29 cellular contexts compared by ENCODE assay signal in the genomic region with DNA sequence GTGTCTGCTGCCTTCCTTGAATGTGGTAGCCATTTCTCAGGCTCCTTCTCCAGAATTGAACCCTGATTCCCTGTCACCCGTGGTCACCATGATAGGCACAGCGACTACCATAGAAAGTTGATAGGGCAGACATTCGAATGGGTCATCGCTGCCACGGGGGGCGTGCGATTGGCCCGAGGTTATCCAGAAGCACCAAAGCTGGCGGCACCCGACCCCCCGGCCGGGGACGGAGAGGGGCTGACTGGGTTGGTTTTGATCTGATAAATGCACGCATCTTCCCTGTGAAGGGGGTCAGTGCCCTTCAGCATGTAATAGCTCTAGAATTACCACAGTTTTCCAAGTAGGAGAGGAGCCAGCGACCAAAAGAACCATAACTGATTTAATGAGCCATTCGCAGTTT.
"Had no signal": no experiment of that assay in that cellular context is flagged by ENCODE, and none has a peak within 500 bp of the region (broad histone marks: within the 10 kb centered on the region; RNA-seq: fewer than 3 reads in every experiment).

No MANE protein-coding gene starts in this region.

- H3K9me3 ChIP-seq: left ventricle myocardium inferior, neutrophil, prostate gland, right atrium auricular region, testis, tibial artery had no signal

- H3K4me3 ChIP-seq: coronary artery, esophagus squamous epithelium, left ventricle myocardium inferior, lower lobe of right lung, prostate gland, right atrium auricular region, smooth muscle cell, tibial artery had no signal

- ATAC-seq: left colon; lower lobe of right lung; natural killer cell treated with Interleukin-12 subunit alpha and Interleukin-12 subunit beta and Interleukin-15 and Interleukin-18, amount 100 ng/mL, for 72 hours; sciatic nerve; stimulated activated effector memory CD8-positive, alpha-beta T cell treated with anti-CD3 and anti-CD28 coated beads, Interleukin-12 subunit alpha, Interleukin-12 subunit beta, amount 100 ng/mL, for 72 hours; stimulated activated naive CD8-positive, alpha-beta T cell treated with anti-CD3 and anti-CD28 coated beads, Interleukin-15, Interleukin-2, amounts not matched to agents 100 U/mL and 50 U/mL, for 24 hours had no signal

- H3K79me2 ChIP-seq: parathyroid adenoma had no signal

- DNase-seq: dermis blood vessel endothelial cell; effector memory CD4-positive, alpha-beta T cell; erythroblast; esophagus squamous epithelium; foreskin melanocyte; glutamatergic neuron; hypothalamus; immature natural killer cell; islet precursor cell; kidney glomerular epithelial cell; left colon; left ventricle myocardium inferior; lower lobe of right lung; naive B cell; stimulated activated CD4-positive, alpha-beta T cell treated with anti-CD3 and anti-CD28 coated beads, Interleukin-2, amount 100 ng/mL, for 24 hours; stimulated activated CD4-positive, alpha-beta T cell treated with anti-CD3 and anti-CD28 coated beads, Interleukin-4, amount 100 ng/mL, for 24 hours; stimulated activated naive CD8-positive, alpha-beta T cell treated with anti-CD3 and anti-CD28 coated beads, Interleukin-15, Interleukin-2, amounts not matched to agents 100 U/mL and 50 U/mL, for 24 hours; substantia nigra; testis; tibial artery had no signal

- H3K27ac ChIP-seq: coronary artery, esophagus squamous epithelium, left ventricle myocardium inferior, lower lobe of right lung, neutrophil, parathyroid adenoma, prostate gland, right atrium auricular region, testis, tibial artery had no signal

- H3K36me3 ChIP-seq: esophagus squamous epithelium, left ventricle myocardium inferior, lower lobe of right lung, neutrophil, prostate gland, right atrium auricular region, tibial artery had no signal

- H3K27me3 ChIP-seq: right atrium auricular region, testis had no signal

- H2AFZ ChIP-seq: parathyroid adenoma had no signal

- H3K4me1 ChIP-seq: left ventricle myocardium inferior, lower lobe of right lung, parathyroid adenoma, prostate gland, right atrium auricular region had no signal

- H3K4me2 ChIP-seq: smooth muscle cell had no signal
